9 cellular contexts compared by ENCODE assay signal in the genomic region with DNA sequence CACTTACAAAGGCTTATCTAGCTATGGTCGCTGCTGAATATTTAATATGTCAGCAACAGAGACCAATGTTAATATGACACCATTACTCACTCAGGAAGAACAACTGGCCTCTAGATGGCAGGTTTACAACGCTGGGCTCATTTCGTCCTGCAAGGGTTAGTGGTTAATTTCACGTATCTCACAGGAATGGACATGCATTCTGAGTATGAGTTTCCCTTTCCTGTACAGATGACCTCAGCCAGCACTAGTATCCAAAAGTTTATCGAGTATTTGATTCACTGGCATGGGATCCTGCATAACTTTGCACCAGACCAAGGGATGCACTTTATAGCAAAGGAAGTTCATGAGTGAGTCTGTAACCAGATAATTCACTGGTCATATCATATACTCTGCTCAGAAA. TPM values are rescaled to one million over a fixed set of nuclear protein-coding genes. Genes with fewer than 3 reads are reported as not detected.
DNase-seq lines count a peak whose midpoint lies in the region; ATAC-seq and TF ChIP-seq lines count a peak whose summit lies in the region.
"Had no signal": no experiment of that assay in that cellular context is flagged by ENCODE, and none has a peak within 500 bp of the region (broad histone marks: within the 10 kb centered on the region; RNA-seq: fewer than 3 reads in every experiment).

No MANE protein-coding gene starts in this region.

- CTCF ChIA-PET in AG04449 (lab: Yijun Ruan, JAX) (interaction anchor here (1.2 to 3.2 kb wide), 2 partner anchors 375 to 395 kb away, joined by 3 to 17 read pairs; no protein-coding TSS in a partner anchor), Panc1 (lab: Charles Lee) (no interaction called here)

- H3K27ac Mint-ChIP-seq in GM23338, result no peak overlapping the region

- H3K9me3 ChIP-seq in Panc1 (ENCODE audit: control insufficient read depth, insufficient read depth, low read depth, low read length), result no peaks in the 10 kb centered on the region

- no peak overlapping the region for H3K27ac ChIP-seq in GM23338 (ENCODE audit: low read depth)
- no peak overlapping the region for H3K27ac ChIP-seq in Panc1 (ENCODE audit: low read length)

- in situ Hi-C loops in Panc1 (cut with HindIII; ENCODE audit: low pct_unique_long_range_greater_than_20kb, low sequenced_read_pairs), result no loop called here

- H3K4me1 ChIP-seq in GM23338 (ENCODE audit: insufficient read depth), result no peaks in the 10 kb centered on the region
- H3K4me1 ChIP-seq in Panc1 (ENCODE audit: control insufficient read depth, insufficient read depth, low read length), result no peaks in the 10 kb centered on the region

- H2AFZ ChIP-seq in GM23338, result no peak overlapping the region

- no peaks in the 10 kb centered on the region for H3K27me3 ChIP-seq in GM23338 (ENCODE audit: insufficient read depth)
- H3K27me3 ChIP-seq in Panc1 (ENCODE audit: control insufficient read depth, insufficient read depth, low read length), result no peaks in the 10 kb centered on the region

- no peak overlapping the region for H3K4me3 ChIP-seq in AG04449 (ENCODE audit: low read depth, low read length)
- no peak overlapping the region for H3K4me3 ChIP-seq in GM23338
- H3K4me3 ChIP-seq in Panc1 (ENCODE audit: low read depth in 2 of 2, low read length in 2 of 2), result no peak overlapping the region
- H3K4me3 ChIP-seq in foreskin fibroblast (ENCODE audit: low read depth in 1 of 2, low read length in 2 of 2), result no peak overlapping the region

- H3K9me2 ChIP-seq in GM23338 (ENCODE audit: insufficient read depth), result no peaks in the 10 kb centered on the region; the same call in 1 of the 2 replicates

- POLR2A ChIA-PET in AG04449 (lab: Yijun Ruan, JAX) (no interaction called here), Panc1 (lab: Charles Lee) (no interaction called here)

- H3K4me2 ChIP-seq in GM23338, result no peak overlapping the region

- H4K20me1 ChIP-seq in GM23338 (replicated peaks; ENCODE audit: insufficient read depth), result no peaks in the 10 kb centered on the region

- no peaks in the 10 kb centered on the region for H3K36me3 Mint-ChIP-seq in GM23338 (ENCODE audit: low read depth)

- H3K36me3 ChIP-seq in GM23338 (ENCODE audit: insufficient read depth), result no peaks in the 10 kb centered on the region
- H3K36me3 ChIP-seq in Panc1 (ENCODE audit: control insufficient read depth, insufficient read depth, low read length), result no peaks in the 10 kb centered on the region

- H3F3A ChIP-seq in GM23338 (replicated peaks; ENCODE audit: low read depth), result no peaks in the 10 kb centered on the region

- intact Hi-C loops in Panc1 (cut with micrococcal nuclease; ENCODE audit: unreplicated experiment), result no loop called here

- H3K4me1 Mint-ChIP-seq in GM23338, result peaks cover 7% of the 10 kb centered on the region

- no peaks in the 10 kb centered on the region for H3K79me2 ChIP-seq in GM23338 (replicated peaks; ENCODE audit: insufficient read depth)

- H3K9me3 Mint-ChIP-seq in GM23338, result no peaks in the 10 kb centered on the region

- BruUV-seq in Panc1 (replicated peaks; lab: Mats Ljungman, UMichigan), result no TSS peak

- no peak for DNase-seq in AG04449 (ENCODE audit: low read depth, low spot score)
- peak; percentile 53 for DNase-seq in GM23338 (ENCODE audit: low spot score)
- DNase-seq in Panc1 (ENCODE audit: low read depth, low spot score), result no peak
- peak; percentile 41 to 51 for DNase-seq in foreskin fibroblast
- DNase-seq in KG1 (lab: John Stamatoyannopoulos, UW), result no peak
- DNase-seq in NCI-H2171 (lab: John Stamatoyannopoulos, UW), result no peak

- H3K4me3 Mint-ChIP-seq in GM23338, result no peak overlapping the region

- TF ChIP-seq CTCF in AG04449 (IDR thresholded peaks at IDR 0.05; ENCODE audit: insufficient read depth, low read length, missing control alignments), result peak; percentile 42
- peak; percentile 73 to 90 for TF ChIP-seq CTCF in GM23338 (conservative IDR thresholded peaks at IDR 0.05; ENCODE audit: low read depth in 2 of 2)
- peak; percentile 49 for TF ChIP-seq CTCF in Panc1 (IDR thresholded peaks at IDR 0.05)
- peak; percentile 41 for TF ChIP-seq CTCF in foreskin fibroblast (IDR thresholded peaks at IDR 0.05; ENCODE audit: low read depth, low read length)

- H3K27me3 Mint-ChIP-seq in GM23338 (ENCODE audit: insufficient read depth, low read depth, poor library complexity), result peaks cover 5% of the 10 kb centered on the region

- peak; percentile 81 for ATAC-seq in GM23338
- ATAC-seq in Panc1, result no peak
- no peak for ATAC-seq in GM21360 (IDR thresholded peaks at IDR 0.05; ENCODE audit: unreplicated experiment)
- ATAC-seq in HG02798 (IDR thresholded peaks at IDR 0.05; ENCODE audit: poor library complexity, unreplicated experiment), result no peak

TF ChIP-seq in GM23338, 12 proteins besides CTCF, POLR2A, EP300 and RAD21 (continues in another document):
- TF ChIP-seq, protein P1, sequence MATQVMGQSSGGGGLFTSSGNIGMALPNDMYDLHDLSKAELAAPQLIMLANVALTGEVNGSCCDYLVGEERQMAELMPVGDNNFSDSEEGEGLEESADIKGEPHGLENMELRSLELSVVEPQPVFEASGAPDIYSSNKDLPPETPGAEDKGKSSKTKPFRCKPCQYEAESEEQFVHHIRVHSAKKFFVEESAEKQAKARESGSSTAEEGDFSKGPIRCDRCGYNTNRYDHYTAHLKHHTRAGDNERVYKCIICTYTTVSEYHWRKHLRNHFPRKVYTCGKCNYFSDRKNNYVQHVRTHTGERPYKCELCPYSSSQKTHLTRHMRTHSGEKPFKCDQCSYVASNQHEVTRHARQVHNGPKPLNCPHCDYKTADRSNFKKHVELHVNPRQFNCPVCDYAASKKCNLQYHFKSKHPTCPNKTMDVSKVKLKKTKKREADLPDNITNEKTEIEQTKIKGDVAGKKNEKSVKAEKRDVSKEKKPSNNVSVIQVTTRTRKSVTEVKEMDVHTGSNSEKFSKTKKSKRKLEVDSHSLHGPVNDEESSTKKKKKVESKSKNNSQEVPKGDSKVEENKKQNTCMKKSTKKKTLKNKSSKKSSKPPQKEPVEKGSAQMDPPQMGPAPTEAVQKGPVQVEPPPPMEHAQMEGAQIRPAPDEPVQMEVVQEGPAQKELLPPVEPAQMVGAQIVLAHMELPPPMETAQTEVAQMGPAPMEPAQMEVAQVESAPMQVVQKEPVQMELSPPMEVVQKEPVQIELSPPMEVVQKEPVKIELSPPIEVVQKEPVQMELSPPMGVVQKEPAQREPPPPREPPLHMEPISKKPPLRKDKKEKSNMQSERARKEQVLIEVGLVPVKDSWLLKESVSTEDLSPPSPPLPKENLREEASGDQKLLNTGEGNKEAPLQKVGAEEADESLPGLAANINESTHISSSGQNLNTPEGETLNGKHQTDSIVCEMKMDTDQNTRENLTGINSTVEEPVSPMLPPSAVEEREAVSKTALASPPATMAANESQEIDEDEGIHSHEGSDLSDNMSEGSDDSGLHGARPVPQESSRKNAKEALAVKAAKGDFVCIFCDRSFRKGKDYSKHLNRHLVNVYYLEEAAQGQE (IDR thresholded peaks at IDR 0.05; ENCODE audit: unreplicated experiment), result no peak
- no peak for TF ChIP-seq EZH2phosphoT487 (IDR thresholded peaks at IDR 0.05; ENCODE audit: unreplicated experiment)

RNA-seq across cellular contexts. Expression of a gene that starts 8.7 kb away (rescaled TPM):
- total RNA-seq in GM23338 (2014; rRNA removed; shearing (Covaris generic)), result 0.08 and 0.56 TPM in 2 replicates
- not detected in 2 replicates for polyA plus RNA-seq in GM23338 (2016; fragmentation: Nextera tagmentation; extraction: Ambion mirVana)
- not detected for total RNA-seq in Panc1 (2021; ENCODE audit: unreplicated experiment)
- not detected for polyA plus RNA-seq in Panc1 (2012; ENCODE audit: insufficient read length)
- polyA plus RNA-seq: adipose tissue had no signal

Comparison
In these comparisons a context has a peak if more than half of its experiments do, and no peak if none do; other contexts are left out.
1. DNase-seq: peak in GM23338 (single experiment) and foreskin fibroblast (2 of 2); none in AG04449 (single experiment), Panc1 (single experiment), KG1 (single experiment) and NCI-H2171 (single experiment).
2. Peak in every context shown above with its lines, with median percentiles within 50 percentile points of each other: CTCF ChIP-seq.